12 cellular contexts compared by ENCODE assay signal in genomic region chr1:109979489-109980091, GRCh38. TPM values are rescaled to one million over a fixed set of nuclear protein-coding genes. Genes with fewer than 3 reads are reported as not detected.
DNase-seq lines count a peak whose midpoint lies in the region; ATAC-seq and TF ChIP-seq lines count a peak whose summit lies in the region.
"Had no signal": no experiment of that assay in that cellular context is flagged by ENCODE, and none has a peak within 500 bp of the region (broad histone marks: within the 10 kb centered on the region; RNA-seq: fewer than 3 reads in every experiment).

No MANE protein-coding gene starts in this region.

- DNase-seq in CD1c-positive myeloid dendritic cell (ENCODE audit: extremely low spot score) (peak; percentile 69), MG63 (peak; percentile 99), mammary epithelial cell (peak; percentile 60), myocyte (ENCODE audit: low read depth) (peak; percentile 26), NCI-H2196 treated with DMSO at 0.1 percent for 48 hours (lab: John Stamatoyannopoulos, UW; ENCODE audit: unreplicated experiment) (no peak), SKM-1 treated with dmso at 0.1 percent for 144 hours (lab: John Stamatoyannopoulos, UW; ENCODE audit: unreplicated experiment) (no peak)
- DNase-seq in activated CD4-positive, CD25-positive, alpha-beta regulatory T cell treated with anti-CD3 and anti-CD28 coated beads, Interleukin-2, amount 50 U/mL, for 72 hours: no peak
- DNase-seq in effector memory CD8-positive, alpha-beta T cell: no peak
- DNase-seq: activated T-cell treated with anti-CD3 and anti-CD28 coated beads, Interleukin-2, amount 50 U/mL, for 72 hours; NCI-H2171; right lobe of liver had no signal

- H3K27ac ChIP-seq in mammary epithelial cell (ENCODE audit: insufficient read depth, low read depth, low read length): no peak overlapping the region
- H3K27ac ChIP-seq: right lobe of liver had no signal

- no peaks in the 10 kb centered on the region for H4K20me1 ChIP-seq in mammary epithelial cell (ENCODE audit: insufficient read depth, low read length)

- H3K4me1 ChIP-seq in mammary epithelial cell (ENCODE audit: insufficient read depth, low read length): peaks cover 50% of the 10 kb centered on the region

- H3K36me3 ChIP-seq in MG63: no peaks in the 10 kb centered on the region; the same call in 1 of the 2 replicates
- no peaks in the 10 kb centered on the region for H3K36me3 ChIP-seq in mammary epithelial cell (ENCODE audit: insufficient read depth, low read length)
- H3K36me3 ChIP-seq: right lobe of liver had no signal

- H3K9ac ChIP-seq in mammary epithelial cell (ENCODE audit: insufficient read depth, low read length): no peak overlapping the region

- no peaks in the 10 kb centered on the region for H3K27me3 ChIP-seq in MG63
- H3K27me3 ChIP-seq in mammary epithelial cell (ENCODE audit: insufficient read depth, low read length): no peaks in the 10 kb centered on the region
- H3K27me3 ChIP-seq: right lobe of liver had no signal

- H3K9me3 Mint-ChIP-seq in effector memory CD8-positive, alpha-beta T cell: no peaks in the 10 kb centered on the region
- H3K9me3 Mint-ChIP-seq: activated T-cell treated with anti-CD3 and anti-CD28 coated beads, Interleukin-2, amount 50 U/mL, for 72 hours; dendritic cell treated with granulocyte-macrophage colony-stimulating factor and Interleukin-4, amounts not matched to agents 40 ng/mL and 50 ng/mL, for 4 days had no signal

- H3K4me3 ChIP-seq in MG63: no peak overlapping the region
- H3K4me3 ChIP-seq in mammary epithelial cell (replicated peaks in 1 of 3; ENCODE audit: insufficient read depth in 1 of 3, low read depth in 2 of 3, low read length in 3 of 3): no peak overlapping the region
- H3K4me3 ChIP-seq: right lobe of liver had no signal

- peak overlapping the region; percentile 54 for H2AFZ ChIP-seq in mammary epithelial cell (ENCODE audit: low read depth, low read length)

- H3K27ac Mint-ChIP-seq in effector memory CD8-positive, alpha-beta T cell: no peak overlapping the region
- H3K27ac Mint-ChIP-seq: activated T-cell treated with anti-CD3 and anti-CD28 coated beads, Interleukin-2, amount 50 U/mL, for 72 hours; dendritic cell treated with granulocyte-macrophage colony-stimulating factor and Interleukin-4, amounts not matched to agents 40 ng/mL and 50 ng/mL, for 4 days had no signal

- in situ Hi-C loops in mammary epithelial cell (cut with MboI; ENCODE audit: low sequenced_read_pairs in 2 of 2): loop anchor here (5.0 to 25.0 kb wide), 5 partner anchors 65 to 435 kb away; partner anchors contain the start of genes GNAI3 (in 2 of the 2) and CSF1 (in 1 of the 2)

- H3K4me2 ChIP-seq in mammary epithelial cell (ENCODE audit: insufficient read depth, low read depth, low read length): no peak overlapping the region

- TF ChIP-seq CTCF in mammary epithelial cell (conservative IDR thresholded peaks at IDR 0.05 in 1 of 2, IDR thresholded peaks at IDR 0.05 in 1 of 2; ENCODE audit: extremely low read depth in 1 of 2, insufficient read depth in 1 of 2, low read depth in 1 of 2, low read length in 2 of 2): no peak

- intact Hi-C loops in mammary epithelial cell (cut with micrococcal nuclease): loop anchor here (1.0 to 5.0 kb wide), 7 partner anchors 19 to 202 kb away; no protein-coding TSS in a partner anchor

- H3K36me3 Mint-ChIP-seq in effector memory CD8-positive, alpha-beta T cell (ENCODE audit: insufficient read depth): peaks cover 2% of the 10 kb centered on the region

- CTCF ChIA-PET in mammary epithelial cell (lab: Charles Lee; ENCODE audit: low non-redundant PET): interaction anchor here (0.5 to 0.9 kb wide), 2 partner anchors 76 to 261 kb away, joined by 3 to 41 read pairs; no protein-coding TSS in a partner anchor

- H3K79me2 ChIP-seq in mammary epithelial cell (ENCODE audit: insufficient read depth, low read length): no peaks in the 10 kb centered on the region

- peaks cover 37 to 57% of the 10 kb centered on the region in 2 donors for H3K27me3 Mint-ChIP-seq in effector memory CD8-positive, alpha-beta T cell

- H3K4me1 Mint-ChIP-seq in effector memory CD8-positive, alpha-beta T cell (ENCODE audit: low read depth in 2 of 2): peaks cover under 1 to 3% of the 10 kb centered on the region in 2 donors

- no peak overlapping the region for H3K4me3 Mint-ChIP-seq in effector memory CD8-positive, alpha-beta T cell
- H3K4me3 Mint-ChIP-seq: activated T-cell treated with anti-CD3 and anti-CD28 coated beads, Interleukin-2, amount 50 U/mL, for 72 hours; dendritic cell treated with granulocyte-macrophage colony-stimulating factor and Interleukin-4, amounts not matched to agents 40 ng/mL and 50 ng/mL, for 4 days had no signal

- no peak for ATAC-seq in effector memory CD8-positive, alpha-beta T cell (replicated peaks)
- ATAC-seq: activated T-cell treated with anti-CD3 and anti-CD28 coated beads, Interleukin-2, amount 50 U/mL, for 72 hours had no signal

- H3K9me3 ChIP-seq in MG63: no peaks in the 10 kb centered on the region
- H3K9me3 ChIP-seq in mammary epithelial cell (replicated peaks; ENCODE audit: insufficient read depth, low read length): no peaks in the 10 kb centered on the region
- H3K9me3 ChIP-seq: right lobe of liver had no signal

- WGBS in mammary epithelial cell (ENCODE audit: low coverage, missing lambda C conversion rate): 49% methylated on average over 5 of the region's 5 CpGs

- BruUV-seq in mammary epithelial cell (replicated peaks; lab: Mats Ljungman, UMichigan): no TSS peak

- dilution Hi-C loops in mammary epithelial cell (cut with HindIII; ENCODE audit: low sequenced_read_pairs): loop anchor here (5.0 kb wide), 2 partner anchors 43 to 187 kb away; no protein-coding TSS in a partner anchor

RNA-seq across cellular contexts. Expression of gene AHCYL1, which starts 5.0 kb away (rescaled TPM):
- total RNA-seq in MG63 (2014; rRNA removed; shearing (Covaris generic); ENCODE audit: low replicate concordance): 55.4 and 64.5 TPM in 2 replicates
- total RNA-seq in mammary epithelial cell: 10 to 100 TPM; 71.2 to 72.2 TPM
- polyA plus RNA-seq in mammary epithelial cell: 64.7 TPM
- 84.7 TPM for polyA minus RNA-seq in mammary epithelial cell
- total RNA-seq in myocyte: 36.3 and 41.5 TPM in 2 replicates
- polyA plus RNA-seq in myocyte (2012): 90.9 TPM

RNA-seq across cellular contexts. Expression of gene STRIP1, which starts 54.8 kb away (rescaled TPM):
- total RNA-seq in MG63 (2014; rRNA removed; shearing (Covaris generic); ENCODE audit: low replicate concordance): 39.6 and 41.0 TPM in 2 replicates
- 10 to 100 TPM; 39.4 to 51.3 TPM for total RNA-seq in mammary epithelial cell
- 24.9 TPM for polyA plus RNA-seq in mammary epithelial cell
- polyA minus RNA-seq in mammary epithelial cell: 26.5 TPM
- 50.9 and 53.1 TPM in 2 replicates for total RNA-seq in myocyte
- polyA plus RNA-seq in myocyte (2012): 37.6 TPM

Comparison
In these comparisons a context has a peak if more than half of its experiments do, and no peak if none do; other contexts are left out.
1. DNase-seq: peak in CD1c-positive myeloid dendritic cell (single experiment), MG63 (single experiment), mammary epithelial cell (single experiment) and myocyte (single experiment); none in NCI-H2196 treated with DMSO at 0.1 percent for 48 hours (single experiment), activated CD4-positive, CD25-positive, alpha-beta regulatory T cell treated with anti-CD3 and anti-CD28 coated beads, Interleukin-2, amount 50 U/mL, for 72 hours (single experiment), SKM-1 treated with dmso at 0.1 percent for 144 hours (single experiment) and effector memory CD8-positive, alpha-beta T cell (0 of 3).